10 cellular contexts compared by ENCODE assay signal in genomic region chr10:119479048-119479394, GRCh38.
DNase-seq lines count a peak whose midpoint lies in the region; ATAC-seq and TF ChIP-seq lines count a peak whose summit lies in the region.
"Had no signal": no experiment of that assay in that cellular context is flagged by ENCODE, and none has a peak within 500 bp of the region (broad histone marks: within the 10 kb centered on the region; RNA-seq: fewer than 3 reads in every experiment).

No MANE protein-coding gene starts in this region.

- H3K27ac ChIP-seq in DOHH2 (ENCODE audit: low read depth, low read length) (peak overlapping the region; percentile 90), SK-N-SH (ENCODE audit: low read depth in 2 of 2, low read length in 1 of 2) (no peak overlapping the region)

- H3K4me1 Mint-ChIP-seq in Calu3 (ENCODE audit: low read depth, unreplicated experiment): no peaks in the 10 kb centered on the region

- WGBS in SK-N-SH (ENCODE audit: low lambda C conversion rate): 43% methylated on average over 6 of the region's 7 CpGs

- peak overlapping the region; percentile 97 for H3K4me2 ChIP-seq in DOHH2 (ENCODE audit: low read length)
- H3K4me2 ChIP-seq in SK-N-SH: no peak overlapping the region

- H3K4me1 ChIP-seq in DOHH2 (ENCODE audit: control insufficient read depth, low read length) (peaks cover 40% of the 10 kb centered on the region), SK-N-SH (ENCODE audit: control insufficient read depth in 1 of 2, insufficient read depth in 2 of 2, low read depth in 1 of 2, low read length in 1 of 2) (peaks cover 0 to 5% of the 10 kb centered on the region in 2 experiments; a peak in 1 of 4 replicates)

- H3F3A ChIP-seq in DOHH2 (ENCODE audit: control insufficient read depth, insufficient read depth) (peaks cover 9% of the 10 kb centered on the region), SK-N-SH (replicated peaks; ENCODE audit: insufficient read depth) (no peaks in the 10 kb centered on the region)

- H3K27me3 Mint-ChIP-seq in Calu3 (ENCODE audit: unreplicated experiment): peaks cover 67% of the 10 kb centered on the region

- TF ChIP-seq CTCF in DOHH2 (IDR thresholded peaks at IDR 0.05; ENCODE audit: low read depth, low read length, poor library complexity, severe bottlenecking) (no peak), SK-N-SH (IDR thresholded peaks at IDR 0.05) (no peak), Calu3 (IDR thresholded peaks at IDR 0.05; ENCODE audit: unreplicated experiment) (no peak)

- no peak overlapping the region for H2AFZ ChIP-seq in SK-N-SH (ENCODE audit: low read depth)

- no peak overlapping the region for H3K4me3 Mint-ChIP-seq in Calu3 (ENCODE audit: low read depth, unreplicated experiment)

- no peak overlapping the region for H3K27ac Mint-ChIP-seq in Calu3 (ENCODE audit: unreplicated experiment)

- CTCF ChIA-PET in SK-N-SH (lab: Yijun Ruan, JAX) (interaction anchor here (0.5 to 3.2 kb wide), 6 partner anchors 10 to 280 kb away, joined by 3 to 9 read pairs (median 6); no protein-coding TSS in a partner anchor), Calu3 (lab: Charles Lee) (no interaction called here)

- intact Hi-C loops in left ventricle myocardium superior (cut with micrococcal nuclease): no loop called here
- intact Hi-C loops in left colon (cut with DNase I, micrococcal nuclease): no loop called here
- intact Hi-C loops in Calu3 (cut with micrococcal nuclease; ENCODE audit: unreplicated experiment): no loop called here

- peaks cover 6% of the 10 kb centered on the region; the same call in 1 of the 2 replicates for H3K9me3 ChIP-seq in DOHH2 (ENCODE audit: control insufficient read depth, insufficient read depth, low read length)
- H3K9me3 ChIP-seq in SK-N-SH: no peaks in the 10 kb centered on the region

- no peaks in the 10 kb centered on the region for H3K36me3 Mint-ChIP-seq in Calu3 (ENCODE audit: insufficient read depth, unreplicated experiment)

- no peaks in the 10 kb centered on the region for H4K20me1 ChIP-seq in DOHH2 (ENCODE audit: control insufficient read depth, insufficient read depth, low read depth, low read length)
- no peaks in the 10 kb centered on the region for H4K20me1 ChIP-seq in SK-N-SH (ENCODE audit: insufficient read depth)

- DNase-seq in AG08395 (ENCODE audit: low spot score) (peak; percentile 17), SK-N-SH (peak; percentile 49), left ventricle myocardium superior (no peak), iPS-NIHi7 (ENCODE audit: extremely low spot score) (no peak), left colon (no peak), Calu3 (no peak)
- DNase-seq: stimulated activated CD4-positive, alpha-beta T cell treated with anti-CD3 and anti-CD28 coated beads, Interleukin-2, amount 100 ng/mL, for 48 hours had no signal

- no peaks in the 10 kb centered on the region for H3K36me3 ChIP-seq in DOHH2 (ENCODE audit: control insufficient read depth, low read length)
- H3K36me3 ChIP-seq in SK-N-SH (replicated peaks in 1 of 2; ENCODE audit: control insufficient read depth in 1 of 2, insufficient read depth in 2 of 2, low read length in 1 of 2): no peaks in the 10 kb centered on the region

- POLR2A ChIA-PET in SK-N-SH (lab: Yijun Ruan, JAX): no interaction called here

- H3K4me3 ChIP-seq in DOHH2 (ENCODE audit: low read length): peak overlapping the region; percentile 75
- H3K4me3 ChIP-seq in SK-N-SH (ENCODE audit: low read depth in 2 of 2, low read length in 1 of 2): no peak overlapping the region

- H3K79me2 ChIP-seq in DOHH2 (ENCODE audit: control insufficient read depth, low read length) (no peaks in the 10 kb centered on the region), SK-N-SH (ENCODE audit: insufficient read depth) (no peaks in the 10 kb centered on the region)

- H3K9ac ChIP-seq in SK-N-SH: no peak overlapping the region

- peak; percentile 79 for ATAC-seq in left ventricle myocardium superior
- no peak for ATAC-seq in left colon
- ATAC-seq in HG03432 (IDR thresholded peaks at IDR 0.05; ENCODE audit: unreplicated experiment): no peak
- ATAC-seq: activated CD4-positive, CD25-positive, alpha-beta regulatory T cell treated with anti-CD3 and anti-CD28 coated beads, Interleukin-2, amount 50 U/mL, for 24 hours had no signal

- H3K27me3 ChIP-seq in DOHH2 (ENCODE audit: control insufficient read depth, low read length): no peaks in the 10 kb centered on the region
- no peaks in the 10 kb centered on the region; the same call in 1 of the 2 replicates for H3K27me3 ChIP-seq in SK-N-SH (ENCODE audit: insufficient read depth)

- TF ChIP-seq EP300 in SK-N-SH (IDR thresholded peaks at IDR 0.05; ENCODE audit: borderline replicate concordance in 1 of 2, low read depth in 1 of 2, low read length in 1 of 2): no peak

- H3K9me2 ChIP-seq in DOHH2 (replicated peaks; ENCODE audit: control insufficient read depth, low read length): no peaks in the 10 kb centered on the region
- no peaks in the 10 kb centered on the region for H3K9me2 ChIP-seq in SK-N-SH

- no peaks in the 10 kb centered on the region for H3K9me3 Mint-ChIP-seq in Calu3 (ENCODE audit: low read depth, unreplicated experiment)

- TF ChIP-seq RAD21 in SK-N-SH (IDR thresholded peaks at IDR 0.05; ENCODE audit: low read length): no peak

- no TSS peak for BruUV-seq in Calu3 (replicated peaks; lab: Mats Ljungman, UMichigan)

TF ChIP-seq in SK-N-SH, 30 proteins besides CTCF, POLR2A, EP300 and RAD21:
- TF ChIP-seq FOSL2 (IDR thresholded peaks at IDR 0.05; ENCODE audit: borderline replicate concordance, low read depth) (no peak), RFX5 (IDR thresholded peaks at IDR 0.05; ENCODE audit: low read length) (no peak), EZH2phosphoT487 (IDR thresholded peaks at IDR 0.05; ENCODE audit: borderline replicate concordance, low read depth) (no peak), MXI1 (IDR thresholded peaks at IDR 0.05; ENCODE audit: low read depth, low read length) (no peak), CHD2 (IDR thresholded peaks at IDR 0.05; ENCODE audit: low read length, partially characterized antibody) (no peak), TEAD4 (IDR thresholded peaks at IDR 0.05; ENCODE audit: borderline replicate concordance, insufficient read depth) (no peak), GABPA (IDR thresholded peaks at IDR 0.05; ENCODE audit: low read depth) (no peak), TCF12 (IDR thresholded peaks at IDR 0.05) (no peak), RXRA (IDR thresholded peaks at IDR 0.05; ENCODE audit: borderline replicate concordance, low read depth) (no peak), RCOR1 (IDR thresholded peaks at IDR 0.05; ENCODE audit: low read length) (no peak), POLR2AphosphoS5 (IDR thresholded peaks at IDR 0.05; ENCODE audit: low read depth, low read length) (no peak), ELF1 (IDR thresholded peaks at IDR 0.05) (no peak), PBX3 (IDR thresholded peaks at IDR 0.05) (no peak), JUND (IDR thresholded peaks at IDR 0.05) (no peak), NFIC (IDR thresholded peaks at IDR 0.05; ENCODE audit: borderline replicate concordance) (no peak), YY1 (IDR thresholded peaks at IDR 0.05; ENCODE audit: low read depth) (no peak)
- TF ChIP-seq, protein P1, sequence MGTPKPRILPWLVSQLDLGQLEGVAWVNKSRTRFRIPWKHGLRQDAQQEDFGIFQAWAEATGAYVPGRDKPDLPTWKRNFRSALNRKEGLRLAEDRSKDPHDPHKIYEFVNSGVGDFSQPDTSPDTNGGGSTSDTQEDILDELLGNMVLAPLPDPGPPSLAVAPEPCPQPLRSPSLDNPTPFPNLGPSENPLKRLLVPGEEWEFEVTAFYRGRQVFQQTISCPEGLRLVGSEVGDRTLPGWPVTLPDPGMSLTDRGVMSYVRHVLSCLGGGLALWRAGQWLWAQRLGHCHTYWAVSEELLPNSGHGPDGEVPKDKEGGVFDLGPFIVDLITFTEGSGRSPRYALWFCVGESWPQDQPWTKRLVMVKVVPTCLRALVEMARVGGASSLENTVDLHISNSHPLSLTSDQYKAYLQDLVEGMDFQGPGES (IDR thresholded peaks at IDR 0.05; ENCODE audit: low read depth, low read length): no peak

Comparison
In these comparisons a context has a peak if more than half of its experiments do, and no peak if none do; other contexts are left out.
1. DNase-seq: peak in AG08395 (single experiment) and SK-N-SH (single experiment); none in left ventricle myocardium superior (single experiment), iPS-NIHi7 (single experiment), left colon (0 of 2) and Calu3 (single experiment).